7 cellular contexts compared by ENCODE assay signal in genomic region chr7:47590215-47590614, GRCh38. TPM values are rescaled to one million over a fixed set of nuclear protein-coding genes. Genes with fewer than 3 reads are reported as not detected.
DNase-seq lines count a peak whose midpoint lies in the region; ATAC-seq and TF ChIP-seq lines count a peak whose summit lies in the region.
"Not testable (repeated sequence)": the region's sequence is repeated elsewhere in the genome, so short reads cannot be mapped to it uniquely, and the experiment has no call there.

No MANE protein-coding gene starts in this region.

- H2BK5ac ChIP-seq in trophoblast cell (ENCODE audit: low read depth, low read length, poor library complexity): not testable (repeated sequence)

- H2AK5ac ChIP-seq in trophoblast cell (ENCODE audit: low read length): not testable (repeated sequence)

- not testable (repeated sequence) for H3K4ac ChIP-seq in trophoblast cell (ENCODE audit: low read depth, low read length)

- in situ Hi-C loops in mammary epithelial cell (cut with MboI; ENCODE audit: low sequenced_read_pairs in 2 of 2): loop anchor here in 1 of 2 donors (25.0 kb wide), 1 partner anchor 222 kb away; no protein-coding TSS in a partner anchor

- H3K4me1 Mint-ChIP-seq in stimulated activated naive CD8-positive, alpha-beta T cell treated with anti-CD3 and anti-CD28 coated beads, Interleukin-15, amount 100 ng/mL, for 72 hours: not testable (repeated sequence)

- not testable (repeated sequence) for H3K23ac ChIP-seq in trophoblast cell (ENCODE audit: low read length)

- not testable (repeated sequence) for DNase-seq in OCI-LY7 (ENCODE audit: low spot score); RWPE2 (ENCODE audit: low spot score); mammary epithelial cell; lower lobe of right lung; stimulated activated naive CD8-positive, alpha-beta T cell treated with anti-CD3 and anti-CD28 coated beads, Interleukin-15, amount 100 ng/mL, for 72 hours
- peak; percentile 81 to 84 for DNase-seq in trophoblast cell

- H3K27ac ChIP-seq in DOHH2 (ENCODE audit: low read depth, low read length); OCI-LY7 (ENCODE audit: low read depth, low read length, poor library complexity, severe bottlenecking); mammary epithelial cell (ENCODE audit: insufficient read depth, low read depth, low read length); trophoblast cell (ENCODE audit: low read depth, low read length): not testable (repeated sequence)
- H3K27ac ChIP-seq in RWPE2 (ENCODE audit: poor library complexity, severe bottlenecking) (peak overlapping the region; percentile 79), lower lobe of right lung (peak overlapping the region; percentile 11)

- H3K9me3 Mint-ChIP-seq in stimulated activated naive CD8-positive, alpha-beta T cell treated with anti-CD3 and anti-CD28 coated beads, Interleukin-15, amount 100 ng/mL, for 72 hours: not testable (repeated sequence)

- H3K4me3 Mint-ChIP-seq in stimulated activated naive CD8-positive, alpha-beta T cell treated with anti-CD3 and anti-CD28 coated beads, Interleukin-15, amount 100 ng/mL, for 72 hours: not testable (repeated sequence)

- POLR2A ChIA-PET in OCI-LY7 (lab: Charles Lee): interaction anchor here (0.6 to 1.5 kb wide), 6 partner anchors 9 to 1879 kb away, joined by 3 to 5 read pairs (median 4); partner anchors contain the start of gene TNS3

- CTCF ChIA-PET in OCI-LY7 (lab: Charles Lee; ENCODE audit: unreplicated experiment) (interaction anchor here (0.5 to 2.4 kb wide), 2 partner anchors 11 to 69 kb away, joined by 3 to 7 read pairs; no protein-coding TSS in a partner anchor), mammary epithelial cell (lab: Charles Lee; ENCODE audit: low non-redundant PET) (interaction anchor here (0.6 to 0.7 kb wide), 2 partner anchors 15 to 281 kb away, joined by 5 to 6 read pairs; no protein-coding TSS in a partner anchor)

- TF ChIP-seq CTCF in DOHH2 (IDR thresholded peaks at IDR 0.05; ENCODE audit: low read depth, low read length, poor library complexity, severe bottlenecking); OCI-LY7 (conservative IDR thresholded peaks at IDR 0.05; ENCODE audit: low read length); RWPE2 (IDR thresholded peaks at IDR 0.05; ENCODE audit: poor library complexity, severe bottlenecking); mammary epithelial cell (conservative IDR thresholded peaks at IDR 0.05 in 1 of 2, IDR thresholded peaks at IDR 0.05 in 1 of 2; ENCODE audit: extremely low read depth in 1 of 2, insufficient read depth in 1 of 2, low read depth in 1 of 2, low read length in 2 of 2); lower lobe of right lung (IDR thresholded peaks at IDR 0.05): not testable (repeated sequence)

- not testable (repeated sequence) for H4K8ac ChIP-seq in trophoblast cell (ENCODE audit: low read depth, low read length)

- not testable (repeated sequence) for H3K14ac ChIP-seq in trophoblast cell (ENCODE audit: low read length)

- H3F3A ChIP-seq in DOHH2 (ENCODE audit: control insufficient read depth, insufficient read depth): not testable (repeated sequence)

- not testable (repeated sequence) for H3K4me3 ChIP-seq in DOHH2 (ENCODE audit: low read length); OCI-LY7 (ENCODE audit: low read depth, low read length, poor library complexity, severe bottlenecking); RWPE2 (ENCODE audit: severe bottlenecking); mammary epithelial cell (replicated peaks in 1 of 3; ENCODE audit: insufficient read depth in 1 of 3, low read depth in 2 of 3, low read length in 3 of 3); lower lobe of right lung; trophoblast cell (ENCODE audit: low read depth, low read length)

- H4K91ac ChIP-seq in trophoblast cell (ENCODE audit: low read depth, low read length): peak overlapping the region; percentile 36

- H3K9ac ChIP-seq in mammary epithelial cell (ENCODE audit: insufficient read depth, low read length); trophoblast cell (ENCODE audit: low read length): not testable (repeated sequence)

- peak overlapping the region; percentile 50 to 72 for H3K27ac Mint-ChIP-seq in stimulated activated naive CD8-positive, alpha-beta T cell treated with anti-CD3 and anti-CD28 coated beads, Interleukin-15, amount 100 ng/mL, for 72 hours

- not testable (repeated sequence) for H3K27me3 Mint-ChIP-seq in stimulated activated naive CD8-positive, alpha-beta T cell treated with anti-CD3 and anti-CD28 coated beads, Interleukin-15, amount 100 ng/mL, for 72 hours

- BruUV-seq in OCI-LY7 (replicated peaks; lab: Mats Ljungman, UMichigan); mammary epithelial cell (replicated peaks; lab: Mats Ljungman, UMichigan): not testable (repeated sequence)

- H3K79me1 ChIP-seq in trophoblast cell (ENCODE audit: low read length): peaks cover 29% of the 10 kb centered on the region

- H4K20me1 ChIP-seq in DOHH2 (ENCODE audit: control insufficient read depth, insufficient read depth, low read depth, low read length); OCI-LY7 (ENCODE audit: insufficient read depth, low read length); mammary epithelial cell (ENCODE audit: insufficient read depth, low read length): not testable (repeated sequence)

- H2AFZ ChIP-seq in OCI-LY7 (ENCODE audit: low read length) (peak overlapping the region; percentile 33; the same call in 1 of the 2 replicates), mammary epithelial cell (ENCODE audit: low read depth, low read length) (peak overlapping the region; percentile 59)
- not testable (repeated sequence) for H2AFZ ChIP-seq in trophoblast cell (ENCODE audit: insufficient read depth, low read length, poor library complexity)

- intact Hi-C loops in OCI-LY7 (cut with micrococcal nuclease; ENCODE audit: unreplicated experiment); mammary epithelial cell (cut with micrococcal nuclease); lower lobe of right lung (cut with DNase I): not testable (repeated sequence)

- H4K12ac ChIP-seq in trophoblast cell (ENCODE audit: low read depth, low read length): not testable (repeated sequence)

- 100% methylated on average over 5 of the region's 5 CpGs for WGBS in mammary epithelial cell (ENCODE audit: low coverage, missing lambda C conversion rate)
- WGBS in trophoblast cell (ENCODE audit: extremely low coverage, insufficient coverage, insufficient read length): no CpG with 5 or more reads among the region's 5 CpGs

- H3K4me1 ChIP-seq in DOHH2 (ENCODE audit: control insufficient read depth, low read length) (peaks cover 34% of the 10 kb centered on the region), OCI-LY7 (ENCODE audit: insufficient read depth, low read length, poor library complexity, severe bottlenecking) (peaks cover 33% of the 10 kb centered on the region), RWPE2 (ENCODE audit: insufficient read depth, poor library complexity, severe bottlenecking) (peaks cover 29% of the 10 kb centered on the region), mammary epithelial cell (ENCODE audit: insufficient read depth, low read length) (peaks cover 27% of the 10 kb centered on the region), lower lobe of right lung (peaks cover 34% of the 10 kb centered on the region), trophoblast cell (ENCODE audit: control insufficient read depth in 1 of 2, insufficient read depth in 2 of 2, low read length in 2 of 2) (peaks cover 18 to 31% of the 10 kb centered on the region in 2 experiments)

- peak overlapping the region; percentile 25 for H2BK12ac ChIP-seq in trophoblast cell (ENCODE audit: low read length)

- ATAC-seq in RWPE2 (ENCODE audit: low read depth); lower lobe of right lung; stimulated activated naive CD8-positive, alpha-beta T cell treated with anti-CD3 and anti-CD28 coated beads, Interleukin-15, amount 100 ng/mL, for 72 hours: not testable (repeated sequence)

- H3K36me3 ChIP-seq in DOHH2 (ENCODE audit: control insufficient read depth, low read length); OCI-LY7 (ENCODE audit: insufficient read depth, low read length); RWPE2 (ENCODE audit: low read depth); mammary epithelial cell (ENCODE audit: insufficient read depth, low read length); lower lobe of right lung; trophoblast cell (ENCODE audit: control insufficient read depth in 1 of 2, insufficient read depth in 2 of 2, low read length in 2 of 2): not testable (repeated sequence)

- H3K9me2 ChIP-seq in DOHH2 (replicated peaks; ENCODE audit: control insufficient read depth, low read length); OCI-LY7 (ENCODE audit: insufficient read depth, low read length): not testable (repeated sequence)

- not testable (repeated sequence) for H3K79me2 ChIP-seq in DOHH2 (ENCODE audit: control insufficient read depth, low read length); OCI-LY7 (ENCODE audit: insufficient read depth, low read depth, low read length); mammary epithelial cell (ENCODE audit: insufficient read depth, low read length); trophoblast cell (ENCODE audit: control insufficient read depth, insufficient read depth, low read length, poor library complexity)

- H3K27me3 ChIP-seq in DOHH2 (ENCODE audit: control insufficient read depth, low read length); RWPE2 (ENCODE audit: insufficient read depth, poor library complexity, severe bottlenecking); mammary epithelial cell (ENCODE audit: insufficient read depth, low read length); lower lobe of right lung (ENCODE audit: low read depth); trophoblast cell (ENCODE audit: insufficient read depth, low read length): not testable (repeated sequence)

- not testable (repeated sequence) for H3K9me3 ChIP-seq in DOHH2 (ENCODE audit: control insufficient read depth, insufficient read depth, low read length); OCI-LY7 (ENCODE audit: low read length); RWPE2 (ENCODE audit: severe bottlenecking); mammary epithelial cell (replicated peaks; ENCODE audit: insufficient read depth, low read length); lower lobe of right lung; trophoblast cell (ENCODE audit: insufficient read depth, low read depth, low read length)

- peak overlapping the region; percentile 1; the same call in 1 of the 2 replicates for H3K4me2 ChIP-seq in DOHH2 (ENCODE audit: low read length)
- peak overlapping the region; percentile 45 for H3K4me2 ChIP-seq in OCI-LY7 (ENCODE audit: low read length)
- H3K4me2 ChIP-seq in mammary epithelial cell (ENCODE audit: insufficient read depth, low read depth, low read length); trophoblast cell (ENCODE audit: low read length): not testable (repeated sequence)

- not testable (repeated sequence) for H3K18ac ChIP-seq in trophoblast cell (ENCODE audit: low read length)

- H2BK120ac ChIP-seq in trophoblast cell (ENCODE audit: insufficient read depth, low read length, poor library complexity): not testable (repeated sequence)

- dilution Hi-C loops in mammary epithelial cell (cut with HindIII; ENCODE audit: low sequenced_read_pairs): not testable (repeated sequence)

RNA-seq across cellular contexts. Expression of gene TNS3, which starts 8.3 kb away (rescaled TPM):
- total RNA-seq in OCI-LY7 (2014; rRNA removed; shearing (Covaris generic)): 8.3 and 9.5 TPM in 2 replicates
- total RNA-seq in OCI-LY7 (2022) (36.5 and 42.1 TPM in 2 replicates), mammary epithelial cell (10 to 100 TPM; 15.0 to 43.5 TPM), lower lobe of right lung (174 TPM)
- 12.9 TPM for polyA plus RNA-seq in mammary epithelial cell
- polyA minus RNA-seq in mammary epithelial cell: 27.8 TPM
- 85.9 and 86.5 TPM in 2 replicates for polyA plus RNA-seq in trophoblast cell (2013)
